Comparison of ENCODE assay signal across 2 cellular contexts in genomic region chr11:12559011-12559410, GRCh38.
TF ChIP-seq lines count a peak whose summit lies in the region.

No MANE protein-coding gene starts in this region.

TF ChIP-seq in A549, 52 proteins besides CTCF, POLR2A, EP300 and RAD21 (continued from another document):
- TF ChIP-seq EHF (CRISPR knock-in tag; IDR thresholded peaks at IDR 0.05) (no peak), NFE2L2 (conservative IDR thresholded peaks at IDR 0.05; ENCODE audit: low read length) (no peak), MAX (IDR thresholded peaks at IDR 0.05) (no peak), KDM5A (IDR thresholded peaks at IDR 0.05) (no peak), ZC3H11A (IDR thresholded peaks at IDR 0.05) (no peak), PBX3 (IDR thresholded peaks at IDR 0.05) (no peak), CBX8 (IDR thresholded peaks at IDR 0.05) (no peak), HEYL (CRISPR knock-in tag; IDR thresholded peaks at IDR 0.05) (no peak), TFCP2L1 (CRISPR knock-in tag; IDR thresholded peaks at IDR 0.05) (no peak), FOXS1 (CRISPR knock-in tag; IDR thresholded peaks at IDR 0.05) (no peak)

TF ChIP-seq in IMR-90, 13 proteins besides CTCF, POLR2A, EP300 and RAD21 (continued from another document):
- TF ChIP-seq SMC3 (IDR thresholded peaks at IDR 0.05; ENCODE audit: low read depth, low read length) (no peak), CHD1 (IDR thresholded peaks at IDR 0.05; ENCODE audit: low read depth, low read length) (no peak), BHLHE40 (IDR thresholded peaks at IDR 0.05; ENCODE audit: low read depth, low read length) (no peak), MAFK (IDR thresholded peaks at IDR 0.05; ENCODE audit: low read depth, low read length) (no peak), RCOR1 (IDR thresholded peaks at IDR 0.05; ENCODE audit: insufficient replicate concordance, low read length) (no peak), ELK1 (IDR thresholded peaks at IDR 0.05; ENCODE audit: borderline replicate concordance, low read depth, low read length) (no peak), FOS (IDR thresholded peaks at IDR 0.05; ENCODE audit: low read depth, low read length) (no peak)
TF ChIP-seq in IMR-90: peak in this region for 0.
